ENCODE assay signal across 19 cellular contexts in the genomic region with DNA sequence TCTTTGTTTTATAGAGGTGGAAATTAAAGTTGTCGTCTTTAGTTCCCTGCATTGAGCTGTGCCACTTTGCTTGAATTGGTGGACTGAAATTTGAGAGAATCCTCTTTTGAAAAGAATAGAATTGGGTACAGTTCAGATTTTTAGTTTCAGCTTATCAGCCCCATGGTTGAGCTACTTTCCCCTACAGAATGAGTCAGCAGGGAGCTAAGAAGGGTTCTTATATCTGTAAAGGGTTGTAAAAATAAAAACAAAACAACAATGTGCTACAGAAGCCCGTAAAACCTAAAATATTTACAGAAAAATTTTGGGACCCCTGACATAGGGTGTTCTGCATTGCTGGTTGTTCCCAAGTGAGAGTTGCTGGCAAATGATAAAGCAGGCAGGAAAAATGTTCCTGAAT. TPM values are rescaled to one million over a fixed set of nuclear protein-coding genes. Genes with fewer than 3 reads are reported as not detected.
DNase-seq lines count a peak whose midpoint lies in the region; ATAC-seq and TF ChIP-seq lines count a peak whose summit lies in the region.
"Had no signal": no experiment of that assay in that cellular context is flagged by ENCODE, and none has a peak within 500 bp of the region (broad histone marks: within the 10 kb centered on the region; RNA-seq: fewer than 3 reads in every experiment).

No MANE protein-coding gene starts in this region.

- H2AFZ ChIP-seq in IMR-90 (replicated peaks; ENCODE audit: low read length, poor library complexity): no peak overlapping the region

- no peak overlapping the region for H2AK5ac ChIP-seq in IMR-90 (ENCODE audit: low read depth, low read length)

- H3K4me1 ChIP-seq in CD8-positive, alpha-beta memory T cell (ENCODE audit: insufficient read depth, low read length): peaks cover 33% of the 10 kb centered on the region
- H3K4me1 ChIP-seq in IMR-90 (ENCODE audit: control insufficient read depth, insufficient read depth, low read length) (0 out of 2 replicates have a peak, but pooled peaks cover 6% of the 10 kb centered on the region), right cardiac atrium (ENCODE audit: control insufficient read depth, insufficient read depth, low read length) (no peaks in the 10 kb centered on the region)
- H3K4me1 ChIP-seq in naive thymus-derived CD4-positive, alpha-beta T cell (ENCODE audit: control insufficient read depth in 2 of 2, insufficient read depth in 2 of 2, low read length in 2 of 2): peaks cover 0 to 22% of the 10 kb centered on the region in 2 donors
- H3K4me1 ChIP-seq: sigmoid colon, tibial nerve had no signal

- H2AK9ac ChIP-seq in IMR-90 (replicated peaks; ENCODE audit: low read depth, low read length, poor library complexity): no peak overlapping the region

- no peak; the same call in 1 of the 2 replicates for TF ChIP-seq POLR2A in IMR-90 (IDR thresholded peaks at IDR 0.05; ENCODE audit: low read depth, low read length)

- no peak overlapping the region for H2BK15ac ChIP-seq in IMR-90 (ENCODE audit: low read depth, low read length)

- no peak overlapping the region for H3K4me3 ChIP-seq in CD8-positive, alpha-beta memory T cell (ENCODE audit: low read length)
- H3K4me3 ChIP-seq in IMR-90 (ENCODE audit: insufficient read depth, low read depth, low read length): no peak overlapping the region
- H3K4me3 ChIP-seq in naive thymus-derived CD4-positive, alpha-beta T cell (ENCODE audit: low read length): no peak overlapping the region
- no peak overlapping the region for H3K4me3 ChIP-seq in right cardiac atrium (ENCODE audit: low read length)
- H3K4me3 ChIP-seq: coronary artery, sigmoid colon, tibial nerve had no signal

- no peak overlapping the region for H3K18ac ChIP-seq in IMR-90 (ENCODE audit: low read depth, low read length)

- no peak for TF ChIP-seq CTCF in IMR-90 (conservative IDR thresholded peaks at IDR 0.05; ENCODE audit: low read depth, low read length)

- ATAC-seq in IMR-90 (ENCODE audit: low read depth): no peak
- no peak for ATAC-seq in naive thymus-derived CD4-positive, alpha-beta T cell
- ATAC-seq in right cardiac atrium: no peak

- H4K5ac ChIP-seq in IMR-90 (ENCODE audit: low read depth, low read length): no peak overlapping the region

- no peak overlapping the region for H3K4me2 ChIP-seq in IMR-90 (ENCODE audit: low read depth, low read length)

- H3K36me3 ChIP-seq in CD8-positive, alpha-beta memory T cell (ENCODE audit: insufficient read depth, low read length): peaks cover 59% of the 10 kb centered on the region
- H3K36me3 ChIP-seq in IMR-90 (ENCODE audit: control insufficient read depth, insufficient read depth, low read length): peaks cover 53% of the 10 kb centered on the region
- peaks cover 17 to 74% (median 45%) of the 10 kb centered on the region in 3 experiments for H3K36me3 ChIP-seq in naive thymus-derived CD4-positive, alpha-beta T cell (ENCODE audit: control insufficient read depth in 2 of 3, insufficient read depth in 3 of 3, low read length in 3 of 3)

- in situ Hi-C loops in IMR-90 (cut with MboI; ENCODE audit: low sequenced_read_pairs): no loop called here

- peaks cover 13% of the 10 kb centered on the region for H3K9me1 ChIP-seq in IMR-90 (ENCODE audit: insufficient read depth, low read length)

- no peaks in the 10 kb centered on the region for H3K9me3 Mint-ChIP-seq in CD8-positive, alpha-beta memory T cell
- no peaks in the 10 kb centered on the region for H3K9me3 Mint-ChIP-seq in activated naive CD8-positive, alpha-beta T cell treated with anti-CD3 and anti-CD28 coated beads for 36 hours
- no peaks in the 10 kb centered on the region for H3K9me3 Mint-ChIP-seq in naive thymus-derived CD4-positive, alpha-beta T cell
- H3K9me3 Mint-ChIP-seq: activated B cell treated with CpG ODN at 0.5 μM for 24 hours had no signal

- peaks cover 14 to 89% (median 39%) of the 10 kb centered on the region in 3 donors for H3K36me3 Mint-ChIP-seq in CD8-positive, alpha-beta memory T cell
- peaks cover 57% of the 10 kb centered on the region for H3K36me3 Mint-ChIP-seq in activated naive CD8-positive, alpha-beta T cell treated with anti-CD3 and anti-CD28 coated beads for 36 hours
- peaks cover 11 to 73% (median 46%) of the 10 kb centered on the region in 5 donors for H3K36me3 Mint-ChIP-seq in naive thymus-derived CD4-positive, alpha-beta T cell

- H3K27me3 Mint-ChIP-seq in CD8-positive, alpha-beta memory T cell: no peaks in the 10 kb centered on the region
- H3K27me3 Mint-ChIP-seq in activated naive CD8-positive, alpha-beta T cell treated with anti-CD3 and anti-CD28 coated beads for 36 hours: no peaks in the 10 kb centered on the region
- no peaks in the 10 kb centered on the region for H3K27me3 Mint-ChIP-seq in naive thymus-derived CD4-positive, alpha-beta T cell
- H3K27me3 Mint-ChIP-seq: activated B cell treated with CpG ODN at 0.5 μM for 24 hours had no signal

- peaks cover 24% of the 10 kb centered on the region for H4K20me1 ChIP-seq in IMR-90 (ENCODE audit: insufficient read depth, low read length)

- peak overlapping the region in 1 of 7 donors; percentile 54 for H3K4me3 Mint-ChIP-seq in CD8-positive, alpha-beta memory T cell
- H3K4me3 Mint-ChIP-seq in activated naive CD8-positive, alpha-beta T cell treated with anti-CD3 and anti-CD28 coated beads for 36 hours: no peak overlapping the region
- H3K4me3 Mint-ChIP-seq in naive thymus-derived CD4-positive, alpha-beta T cell: no peak overlapping the region
- H3K4me3 Mint-ChIP-seq: activated B cell treated with CpG ODN at 0.5 μM for 24 hours had no signal

- H3K79me1 ChIP-seq in IMR-90 (ENCODE audit: low read depth in 1 of 2, low read length in 2 of 2): peaks cover 36 to 65% of the 10 kb centered on the region in 2 experiments

- no peak overlapping the region for H3K4ac ChIP-seq in IMR-90 (ENCODE audit: low read depth, low read length)

- dilution Hi-C loops in IMR-90 (cut with HindIII; ENCODE audit: low sequenced_read_pairs, unreplicated experiment): no loop called here

- H3K14ac ChIP-seq in IMR-90 (replicated peaks; ENCODE audit: low read depth, low read length): no peak overlapping the region

- peak overlapping the region in 7 of 8 donors; percentile 46 to 89 (median 62) for H3K27ac Mint-ChIP-seq in CD8-positive, alpha-beta memory T cell
- H3K27ac Mint-ChIP-seq in activated naive CD8-positive, alpha-beta T cell treated with anti-CD3 and anti-CD28 coated beads for 36 hours: peak overlapping the region; percentile 42
- peak overlapping the region in 6 of 9 donors; percentile 36 to 85 (median 66) for H3K27ac Mint-ChIP-seq in naive thymus-derived CD4-positive, alpha-beta T cell
- H3K27ac Mint-ChIP-seq: activated B cell treated with CpG ODN at 0.5 μM for 24 hours had no signal

- CTCF ChIA-PET in CD8-positive, alpha-beta memory T cell (lab: Charles Lee): interaction anchor here (1.3 to 1.7 kb wide), 5 partner anchors 13 to 58 kb away, joined by 3 to 7 read pairs (median 3); no protein-coding TSS in a partner anchor
- CTCF ChIA-PET in IMR-90 (lab: Yijun Ruan, JAX): interaction anchor here (0.7 to 0.9 kb wide), 2 partner anchors 9 to 58 kb away, joined by 3 read pairs; no protein-coding TSS in a partner anchor
- CTCF ChIA-PET in naive thymus-derived CD4-positive, alpha-beta T cell (lab: Charles Lee): interaction anchor here (0.9 to 1.0 kb wide), 2 partner anchors 31 to 34 kb away, joined by 3 to 5 read pairs; no protein-coding TSS in a partner anchor

- H2BK5ac ChIP-seq in IMR-90 (ENCODE audit: low read depth, low read length, poor library complexity, severe bottlenecking): peak overlapping the region; percentile 24

- POLR2A ChIA-PET in CD8-positive, alpha-beta memory T cell (lab: Charles Lee): interaction anchor here (1.5 kb wide), 1 partner anchor 12 kb away, joined by 6 read pairs; the partner anchor contains the start of gene SLC20A1
- POLR2A ChIA-PET in IMR-90 (lab: Charles Lee; ENCODE audit: unreplicated experiment): no interaction called here
- POLR2A ChIA-PET in naive thymus-derived CD4-positive, alpha-beta T cell (lab: Charles Lee): interaction anchor here (0.7 to 2.8 kb wide), 3 partner anchors 13 to 28 kb away, joined by 3 to 14 read pairs (median 6); partner anchors contain the start of gene SLC20A1

- WGBS in IMR-90 (ENCODE audit: extremely low coverage in 2 of 2, insufficient read length in 1 of 2), 2 experiments: 100% methylated on average over 1 of the region's 2 CpGs; no CpG with 5 or more reads in 1 of the 2 experiments
- 85% methylated on average over 2 of the region's 2 CpGs for WGBS in right cardiac atrium

- peak overlapping the region in 1 of 2 experiments; percentile 16; a peak in 1 of 4 replicates for H4K8ac ChIP-seq in IMR-90 (ENCODE audit: low read depth in 2 of 2, low read length in 2 of 2)

- H3K56ac ChIP-seq in IMR-90 (ENCODE audit: extremely low read depth, insufficient read depth, low read length): no peak overlapping the region

- no peak for DNase-seq in CD8-positive, alpha-beta memory T cell
- DNase-seq in IMR-90 (no peak), right cardiac atrium (no peak), COLO668 (lab: John Stamatoyannopoulos, UW; ENCODE audit: unreplicated experiment) (no peak), NCI-H187 (lab: John Stamatoyannopoulos, UW) (no peak)
- no peak for DNase-seq in activated naive CD8-positive, alpha-beta T cell treated with anti-CD3 and anti-CD28 coated beads for 36 hours
- DNase-seq in naive thymus-derived CD4-positive, alpha-beta T cell: no peak
- DNase-seq: activated B cell treated with CpG ODN at 0.5 μM for 24 hours; activated naive CD4-positive, alpha-beta T cell treated with Interleukin-2 at 50 U/mL for 16 hours; GF-D8; hypothalamus; NCI-H1105; NCI-H2081 treated with DMSO at 0.1 percent for 48 hours; NCI-H510A treated with DMSO at 0.1 percent for 48 hours; SHP77; sigmoid colon; stimulated activated naive CD4-positive, alpha-beta T cell treated with Interleukin-2 at 50 U/mL for 16 hours had no signal

- H4K91ac ChIP-seq in IMR-90 (ENCODE audit: insufficient read depth, low read depth, low read length): no peak overlapping the region

- no peak for TF ChIP-seq RAD21 in IMR-90 (IDR thresholded peaks at IDR 0.05; ENCODE audit: low read length)

- peaks cover 57 to 74% (median 72%) of the 10 kb centered on the region in 3 donors for H3K4me1 Mint-ChIP-seq in CD8-positive, alpha-beta memory T cell
- peaks cover 42% of the 10 kb centered on the region for H3K4me1 Mint-ChIP-seq in activated naive CD8-positive, alpha-beta T cell treated with anti-CD3 and anti-CD28 coated beads for 36 hours
- H3K4me1 Mint-ChIP-seq in naive thymus-derived CD4-positive, alpha-beta T cell: peaks cover 27 to 64% (median 40%) of the 10 kb centered on the region in 7 donors
- H3K4me1 Mint-ChIP-seq: activated B cell treated with CpG ODN at 0.5 μM for 24 hours had no signal

- intact Hi-C loops in IMR-90 (cut with micrococcal nuclease): no loop called here
- intact Hi-C loops in naive thymus-derived CD4-positive, alpha-beta T cell (cut with micrococcal nuclease): loop anchor here in 1 of 2 donors (1.0 kb wide), 1 partner anchor 9 kb away; no protein-coding TSS in a partner anchor
- intact Hi-C loops in right cardiac atrium (cut with DNase I): no loop called here

- H3K27me3 ChIP-seq in CD8-positive, alpha-beta memory T cell (ENCODE audit: insufficient read depth, low read length, poor library complexity, severe bottlenecking): no peaks in the 10 kb centered on the region
- H3K27me3 ChIP-seq in IMR-90 (ENCODE audit: control insufficient read depth, insufficient read depth, low read length) (no peaks in the 10 kb centered on the region), right cardiac atrium (ENCODE audit: control insufficient read depth, insufficient read depth) (no peaks in the 10 kb centered on the region)
- no peaks in the 10 kb centered on the region for H3K27me3 ChIP-seq in naive thymus-derived CD4-positive, alpha-beta T cell (ENCODE audit: control insufficient read depth in 2 of 2, insufficient read depth in 2 of 2, low read length in 2 of 2)
- H3K27me3 ChIP-seq: sigmoid colon, tibial nerve had no signal

- no peak overlapping the region for H2BK120ac ChIP-seq in IMR-90 (ENCODE audit: low read depth, low read length)

- BruUV-seq in IMR-90 (replicated peaks; lab: Mats Ljungman, UMichigan): no TSS peak

- H3K9ac ChIP-seq in IMR-90 (ENCODE audit: low read depth, low read length): no peak overlapping the region

- H2BK20ac ChIP-seq in IMR-90 (ENCODE audit: low read depth, low read length): no peak overlapping the region

- no peaks in the 10 kb centered on the region for H3K9me3 ChIP-seq in CD8-positive, alpha-beta memory T cell (ENCODE audit: low read length)
- no peaks in the 10 kb centered on the region for H3K9me3 ChIP-seq in IMR-90 (ENCODE audit: control insufficient read depth, insufficient read depth, low read length)
- H3K9me3 ChIP-seq in naive thymus-derived CD4-positive, alpha-beta T cell (ENCODE audit: control insufficient read depth in 2 of 3, low read length in 3 of 3): no peaks in the 10 kb centered on the region
- no peaks in the 10 kb centered on the region for H3K9me3 ChIP-seq in right cardiac atrium (ENCODE audit: control insufficient read depth, low read length)
- H3K9me3 ChIP-seq: sigmoid colon, tibial nerve had no signal

- H3K27ac ChIP-seq in CD8-positive, alpha-beta memory T cell (ENCODE audit: low read depth, low read length): peak overlapping the region; percentile 45
- H3K27ac ChIP-seq in IMR-90 (ENCODE audit: insufficient read depth, low read length): no peak overlapping the region
- H3K27ac ChIP-seq in naive thymus-derived CD4-positive, alpha-beta T cell (ENCODE audit: low read depth, low read length): no peak overlapping the region
- no peak overlapping the region for H3K27ac ChIP-seq in right cardiac atrium (ENCODE audit: low read length)
- H3K27ac ChIP-seq: coronary artery, sigmoid colon, tibial nerve had no signal

- peak overlapping the region; percentile 65; the same call in 1 of the 2 replicates for H3K23ac ChIP-seq in IMR-90 (ENCODE audit: low read depth, low read length)

RNA-seq across cellular contexts. Expression of gene SLC20A1, which starts 12.6 kb away (rescaled TPM):
- total RNA-seq in CD8-positive, alpha-beta memory T cell: 100 to 1,000 TPM; 102 to 105 TPM
- 68.0 TPM for polyA plus RNA-seq in CD8-positive, alpha-beta memory T cell
- total RNA-seq in IMR-90 (2012; rRNA removed) (94.1 and 123 TPM in 2 replicates), right cardiac atrium (10 to 100 TPM; 14.2 to 24.2 (median 15.6) TPM)
- polyA plus RNA-seq in IMR-90 (2012; rRNA removed) (72.3 and 93.6 TPM in 2 replicates), right cardiac atrium (8.6 TPM)
- 20.4 and 27.2 TPM in 2 replicates for polyA plus RNA-seq in IMR-90 (2012; cell fraction: cytosol; rRNA removed)
- 27.1 and 155 TPM in 2 replicates for polyA plus RNA-seq in IMR-90 (2012; cell fraction: nucleus; rRNA removed; ENCODE audit: low replicate concordance)
- total RNA-seq in activated naive CD8-positive, alpha-beta T cell treated with anti-CD3 and anti-CD28 coated beads for 36 hours: 10 to 100 TPM; 81.8 to 84.6 TPM
- 100 to 1,000 TPM in 3 of 5 experiments, 10 to 100 TPM in 2; 94.4 to 164 (median 120) TPM for total RNA-seq in naive thymus-derived CD4-positive, alpha-beta T cell
- 10 to 100 TPM; 32.8 to 39.3 TPM for polyA plus RNA-seq in naive thymus-derived CD4-positive, alpha-beta T cell
